In genomic region chr20:64234291-64234791, GRCh38 we compare ENCODE assay signal across 17 cellular contexts. TPM values are rescaled to one million over a fixed set of nuclear protein-coding genes. Genes with fewer than 3 reads are reported as not detected.
DNase-seq lines count a peak whose midpoint lies in the region; ATAC-seq and TF ChIP-seq lines count a peak whose summit lies in the region.
"Had no signal": no experiment of that assay in that cellular context is flagged by ENCODE, and none has a peak within 500 bp of the region (broad histone marks: within the 10 kb centered on the region; RNA-seq: fewer than 3 reads in every experiment).

No MANE protein-coding gene starts in this region.

- no peaks in the 10 kb centered on the region for H3K36me3 Mint-ChIP-seq in CD14-positive monocyte
- no peaks in the 10 kb centered on the region for H3K36me3 Mint-ChIP-seq in chondrocyte (ENCODE audit: low read depth)
- H3K36me3 Mint-ChIP-seq in GM23338 (ENCODE audit: low read depth) = peaks cover 23% of the 10 kb centered on the region

- H2AFZ ChIP-seq in parathyroid adenoma (no peak overlapping the region), GM23338 (no peak overlapping the region)
- H2AFZ ChIP-seq: GM23248 had no signal

- H3K27ac ChIP-seq in right cardiac atrium (ENCODE audit: low read length) (peak overlapping the region; percentile 21), parathyroid adenoma (peak overlapping the region; percentile 62), GM23338 (ENCODE audit: low read depth) (no peak overlapping the region)
- H3K27ac ChIP-seq: GM23248, SJSA1 had no signal

- WGBS in right cardiac atrium = 88% methylated on average over 11 of the region's 11 CpGs

- no peaks in the 10 kb centered on the region for H3K36me3 ChIP-seq in parathyroid adenoma (ENCODE audit: control insufficient read depth, insufficient read depth, low read length)
- H3K36me3 ChIP-seq in GM23338 (ENCODE audit: insufficient read depth) = no peaks in the 10 kb centered on the region
- H3K36me3 ChIP-seq: SJSA1 had no signal

- no peaks in the 10 kb centered on the region for H3K9me3 ChIP-seq in right cardiac atrium (ENCODE audit: control insufficient read depth, low read length)
- no peaks in the 10 kb centered on the region for H3K9me3 ChIP-seq in parathyroid adenoma (ENCODE audit: control insufficient read depth, low read length)
- H3K9me3 ChIP-seq: SJSA1 had no signal

- no peak overlapping the region for H3K9ac ChIP-seq in parathyroid adenoma
- H3K9ac ChIP-seq: GM23248 had no signal

- H3K4me2 ChIP-seq in parathyroid adenoma (ENCODE audit: low read length) (no peak overlapping the region), GM23338 (no peak overlapping the region)

- H3K4me3 ChIP-seq in right cardiac atrium (ENCODE audit: low read length) (no peak overlapping the region), parathyroid adenoma (ENCODE audit: low read depth, low read length) (no peak overlapping the region), GM23338 (no peak overlapping the region)
- H3K4me3 ChIP-seq: GM23248, K562, SJSA1 had no signal

- H3K9me3 Mint-ChIP-seq in CD14-positive monocyte = peaks cover 0 to 6% (median 2%) of the 10 kb centered on the region in 7 donors
- H3K9me3 Mint-ChIP-seq in chondrocyte (ENCODE audit: low read depth) = no peaks in the 10 kb centered on the region
- H3K9me3 Mint-ChIP-seq in GM23338 = peaks cover 33% of the 10 kb centered on the region

- H4K20me1 ChIP-seq in GM23338 (replicated peaks; ENCODE audit: insufficient read depth) = no peaks in the 10 kb centered on the region

- no peaks in the 10 kb centered on the region for H3K79me2 ChIP-seq in parathyroid adenoma
- H3K79me2 ChIP-seq in GM23338 (replicated peaks; ENCODE audit: insufficient read depth) = no peaks in the 10 kb centered on the region

- H3K9me2 ChIP-seq in GM23338 (ENCODE audit: insufficient read depth) = no peaks in the 10 kb centered on the region

- ATAC-seq in right cardiac atrium (peak in 1 of 2 donors; percentile 12), GM23338 (no peak)
- ATAC-seq: K562 had no signal

- H3K4me3 Mint-ChIP-seq in CD14-positive monocyte (no peak overlapping the region), chondrocyte (ENCODE audit: unreplicated experiment) (no peak overlapping the region), GM23338 (no peak overlapping the region)

- H3K27ac Mint-ChIP-seq in CD14-positive monocyte = no peak overlapping the region
- H3K27ac Mint-ChIP-seq in chondrocyte (ENCODE audit: unreplicated experiment) = no peak overlapping the region
- H3K27ac Mint-ChIP-seq in GM23338 = no peak overlapping the region

- H3K27me3 Mint-ChIP-seq in CD14-positive monocyte (ENCODE audit: low read depth in 3 of 3) (peaks cover 0 to 2% (median 0%) of the 10 kb centered on the region in 3 donors), chondrocyte (ENCODE audit: low read depth) (peaks cover 5% of the 10 kb centered on the region), GM23338 (ENCODE audit: insufficient read depth, low read depth, poor library complexity) (peaks cover 9% of the 10 kb centered on the region)

- H3F3A ChIP-seq in GM23338 (replicated peaks; ENCODE audit: low read depth) = no peaks in the 10 kb centered on the region

- H3K27me3 ChIP-seq in right cardiac atrium (ENCODE audit: control insufficient read depth, insufficient read depth) (no peaks in the 10 kb centered on the region), parathyroid adenoma (ENCODE audit: control insufficient read depth, insufficient read depth, low read length) (no peaks in the 10 kb centered on the region), GM23338 (ENCODE audit: insufficient read depth) (no peaks in the 10 kb centered on the region)

- peaks cover 5% of the 10 kb centered on the region for H3K4me1 Mint-ChIP-seq in CD14-positive monocyte
- H3K4me1 Mint-ChIP-seq in chondrocyte (ENCODE audit: low read depth) = no peaks in the 10 kb centered on the region
- peaks cover 4% of the 10 kb centered on the region; the same call in 2 of the 3 replicates for H3K4me1 Mint-ChIP-seq in GM23338

- H3K4me1 ChIP-seq in right cardiac atrium (ENCODE audit: control insufficient read depth, insufficient read depth, low read length) (no peaks in the 10 kb centered on the region), parathyroid adenoma (peaks cover 12% of the 10 kb centered on the region), GM23338 (ENCODE audit: insufficient read depth) (0 out of 2 replicates have a peak, but pooled peaks cover 2% of the 10 kb centered on the region)
- H3K4me1 ChIP-seq: SJSA1 had no signal

- DNase-seq in CD14-positive monocyte (ENCODE audit: low spot score) (peak; percentile 37), chondrocyte (ENCODE audit: low spot score) (peak; percentile 53), right cardiac atrium (peak in 1 of 3 donors; percentile 56), D341Med (ENCODE audit: low spot score) (no peak), GM23338 (ENCODE audit: low spot score) (no peak), NCI-H2227 treated with DMSO at 0.1 percent for 48 hours (lab: John Stamatoyannopoulos, UW) (no peak)
- DNase-seq: DMS79; GM23248; MV-4-11; NCI-H1417; NCI-H1930; NCI-H446 treated with DMSO at 0.1 percent for 48 hours; NK-92 treated with Interleukin-12 subunit alpha and Interleukin-12 subunit beta, amount 100 ng/mL, for 24 hours; RPMI8226 had no signal

- intact Hi-C loops in CD14-positive monocyte (cut with micrococcal nuclease) = no loop called here
- intact Hi-C loops in right cardiac atrium (cut with DNase I) = no loop called here

- no peak for TF ChIP-seq CTCF in CD14-positive monocyte (IDR thresholded peaks at IDR 0.05)
- no peak for TF ChIP-seq CTCF in chondrocyte (IDR thresholded peaks at IDR 0.05)
- TF ChIP-seq CTCF in parathyroid adenoma (IDR thresholded peaks at IDR 0.05) = no peak
- no peak for TF ChIP-seq CTCF in GM23338 (conservative IDR thresholded peaks at IDR 0.05; ENCODE audit: low read depth in 2 of 2)

TF ChIP-seq in GM23338, 12 proteins besides CTCF, POLR2A, EP300 and RAD21 (continues in another document):
- TF ChIP-seq, protein P1, sequence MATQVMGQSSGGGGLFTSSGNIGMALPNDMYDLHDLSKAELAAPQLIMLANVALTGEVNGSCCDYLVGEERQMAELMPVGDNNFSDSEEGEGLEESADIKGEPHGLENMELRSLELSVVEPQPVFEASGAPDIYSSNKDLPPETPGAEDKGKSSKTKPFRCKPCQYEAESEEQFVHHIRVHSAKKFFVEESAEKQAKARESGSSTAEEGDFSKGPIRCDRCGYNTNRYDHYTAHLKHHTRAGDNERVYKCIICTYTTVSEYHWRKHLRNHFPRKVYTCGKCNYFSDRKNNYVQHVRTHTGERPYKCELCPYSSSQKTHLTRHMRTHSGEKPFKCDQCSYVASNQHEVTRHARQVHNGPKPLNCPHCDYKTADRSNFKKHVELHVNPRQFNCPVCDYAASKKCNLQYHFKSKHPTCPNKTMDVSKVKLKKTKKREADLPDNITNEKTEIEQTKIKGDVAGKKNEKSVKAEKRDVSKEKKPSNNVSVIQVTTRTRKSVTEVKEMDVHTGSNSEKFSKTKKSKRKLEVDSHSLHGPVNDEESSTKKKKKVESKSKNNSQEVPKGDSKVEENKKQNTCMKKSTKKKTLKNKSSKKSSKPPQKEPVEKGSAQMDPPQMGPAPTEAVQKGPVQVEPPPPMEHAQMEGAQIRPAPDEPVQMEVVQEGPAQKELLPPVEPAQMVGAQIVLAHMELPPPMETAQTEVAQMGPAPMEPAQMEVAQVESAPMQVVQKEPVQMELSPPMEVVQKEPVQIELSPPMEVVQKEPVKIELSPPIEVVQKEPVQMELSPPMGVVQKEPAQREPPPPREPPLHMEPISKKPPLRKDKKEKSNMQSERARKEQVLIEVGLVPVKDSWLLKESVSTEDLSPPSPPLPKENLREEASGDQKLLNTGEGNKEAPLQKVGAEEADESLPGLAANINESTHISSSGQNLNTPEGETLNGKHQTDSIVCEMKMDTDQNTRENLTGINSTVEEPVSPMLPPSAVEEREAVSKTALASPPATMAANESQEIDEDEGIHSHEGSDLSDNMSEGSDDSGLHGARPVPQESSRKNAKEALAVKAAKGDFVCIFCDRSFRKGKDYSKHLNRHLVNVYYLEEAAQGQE (IDR thresholded peaks at IDR 0.05; ENCODE audit: unreplicated experiment) = no peak
- TF ChIP-seq ZNF331 (CRISPR knock-in tag; IDR thresholded peaks at IDR 0.05; ENCODE audit: low read depth) = no peak
- TF ChIP-seq ZNF114 (CRISPR knock-in tag; IDR thresholded peaks at IDR 0.05) = no peak

RNA-seq across cellular contexts. Expression of gene PCMTD2, which starts 21.2 kb away (rescaled TPM):
- polyA plus RNA-seq in CD14-positive monocyte = 10 to 100 TPM; 26.5 to 27.6 TPM
- 31.5 to 48.2 TPM (median 38.1 TPM) in 3 replicates for total RNA-seq in chondrocyte
- total RNA-seq in right cardiac atrium = 100 to 1,000 TPM in 1 of 4 donors, 10 to 100 TPM in 3; 62.2 to 101 (median 85.7) TPM
- 44.1 TPM for polyA plus RNA-seq in right cardiac atrium
- total RNA-seq in GM23338 (2014; rRNA removed; shearing (Covaris generic)) = 76.1 and 104 TPM in 2 replicates
- polyA plus RNA-seq in GM23338 (2016; fragmentation: Nextera tagmentation; extraction: Ambion mirVana) = 25.7 and 33.8 TPM in 2 replicates

Comparison
In these comparisons a context has a peak if more than half of its experiments do, and no peak if none do; other contexts are left out.
1. DNase-seq: peak in CD14-positive monocyte (single experiment) and chondrocyte (single experiment); none in D341Med (single experiment), GM23338 (single experiment) and NCI-H2227 treated with DMSO at 0.1 percent for 48 hours (single experiment).